8 cellular contexts compared by ENCODE assay signal in the genomic region with DNA sequence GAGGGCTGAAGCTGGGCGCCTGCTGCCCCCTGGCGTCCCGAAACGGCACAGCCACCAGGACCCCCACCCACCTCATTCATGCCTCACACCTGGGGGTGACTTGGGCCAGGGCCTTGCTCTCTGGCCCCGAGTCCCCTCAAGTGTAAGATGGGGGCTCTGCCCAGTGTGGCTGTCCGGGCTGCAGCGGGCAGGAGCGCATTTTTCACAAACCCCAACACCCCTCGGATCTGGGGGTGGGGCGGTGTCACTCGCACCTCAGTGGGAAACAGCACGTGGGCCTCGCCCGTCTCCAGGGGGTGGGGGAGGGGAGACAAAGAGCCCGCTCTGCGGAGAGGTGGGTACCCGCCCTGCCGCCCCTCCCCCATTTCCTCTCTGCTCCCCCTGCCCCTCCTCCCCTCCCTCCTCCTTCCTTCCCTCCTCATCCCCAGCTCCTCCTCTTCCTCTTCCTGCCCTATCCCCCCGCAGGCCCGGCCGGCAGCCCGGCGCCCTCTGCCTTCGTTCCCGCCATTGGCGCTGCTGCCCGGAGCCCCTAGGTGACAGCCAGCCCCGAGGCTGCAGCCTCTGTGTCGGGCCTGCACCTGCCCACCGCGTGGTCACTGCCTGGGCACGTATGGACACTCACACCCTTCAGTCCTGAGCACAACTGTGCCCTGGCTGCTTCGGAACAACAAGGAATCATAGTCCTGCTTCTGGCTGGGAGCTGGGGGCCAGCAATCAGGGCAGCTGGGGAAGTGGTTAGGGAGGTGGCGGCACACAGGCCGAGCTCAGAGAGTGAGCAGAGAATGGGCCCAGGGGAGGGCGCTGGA. TPM values are rescaled to one million over a fixed set of nuclear protein-coding genes. Genes with fewer than 3 reads are reported as not detected.
A peak's percentile ranks its signal among the peaks of the same experiment; 100 is the strongest.
DNase-seq lines count a peak whose midpoint lies in the region; ATAC-seq and TF ChIP-seq lines count a peak whose summit lies in the region.

No MANE protein-coding gene starts in this region.

- H3K4me3 ChIP-seq in H7 (ENCODE audit: insufficient read depth, low read depth, low read length) (peak overlapping the region; percentile 44), epithelial cell of esophagus (ENCODE audit: low read length) (peak overlapping the region; percentile 43), mucosa of stomach (ENCODE audit: low read length) (peak overlapping the region; percentile 19), suprapubic skin (peak overlapping the region; percentile 49)

- no peak for TF ChIP-seq EP300 in suprapubic skin (IDR thresholded peaks at IDR 0.05)

- DNase-seq in AML-193 (lab: John Stamatoyannopoulos, UW) (peak; percentile 27 to 45), H7 (peak; percentile 99), NCI-H69 (lab: John Stamatoyannopoulos, UW) (peak; percentile 94), epithelial cell of esophagus (ENCODE audit: low read depth) (peak; percentile 46), suprapubic skin (ENCODE audit: low spot score in 2 of 2) (no peak), cortex of kidney (lab: John Stamatoyannopoulos, UW) (no peak)
- peak; percentile 81 for DNase-seq in activated CD8-positive, alpha-beta memory T cell treated with anti-CD3 and anti-CD28 coated beads, Interleukin-2, amount 10 ng/mL, durations not matched to agents 7 days and 5 days

- CTCF ChIA-PET in activated CD8-positive, alpha-beta memory T cell treated with anti-CD3 and anti-CD28 coated beads, Interleukin-2, amount 10 ng/mL, durations not matched to agents 7 days and 5 days (lab: Charles Lee) = interaction anchor here (0.6 to 13.8 kb wide), 40 partner anchors 9 to 593 kb away, joined by 3 to 471 read pairs (median 4); a partner anchor contains a TSS

- peaks cover 18% of the 10 kb centered on the region for H3K4me1 Mint-ChIP-seq in activated CD8-positive, alpha-beta memory T cell treated with anti-CD3 and anti-CD28 coated beads, Interleukin-2, amount 10 ng/mL, durations not matched to agents 7 days and 5 days

- H3K9ac ChIP-seq in mucosa of stomach (ENCODE audit: low read length) = peak overlapping the region; percentile 47

- H3K27ac ChIP-seq in suprapubic skin = peak overlapping the region; percentile 3

- H3K27me3 ChIP-seq in H7 (ENCODE audit: control insufficient read depth, insufficient read depth, low read length) (peaks cover 5% of the 10 kb centered on the region), mucosa of stomach (ENCODE audit: control insufficient read depth, insufficient read depth, low read length) (no peaks in the 10 kb centered on the region), suprapubic skin (no peaks in the 10 kb centered on the region)

- no peaks in the 10 kb centered on the region for H3K9me3 Mint-ChIP-seq in activated CD8-positive, alpha-beta memory T cell treated with anti-CD3 and anti-CD28 coated beads, Interleukin-2, amount 10 ng/mL, durations not matched to agents 7 days and 5 days (ENCODE audit: low read depth)

- peak overlapping the region; percentile 77 for H3K4me3 Mint-ChIP-seq in activated CD8-positive, alpha-beta memory T cell treated with anti-CD3 and anti-CD28 coated beads, Interleukin-2, amount 10 ng/mL, durations not matched to agents 7 days and 5 days

- H3K4me1 ChIP-seq in mucosa of stomach (ENCODE audit: control insufficient read depth, insufficient read depth, low read length) = peaks cover 33% of the 10 kb centered on the region
- peaks cover 30% of the 10 kb centered on the region for H3K4me1 ChIP-seq in suprapubic skin

- WGBS in suprapubic skin = 11% methylated on average over 20 of the region's 36 CpGs

- TF ChIP-seq CTCF in epithelial cell of esophagus (IDR thresholded peaks at IDR 0.05; ENCODE audit: insufficient read depth, low read depth, low read length, missing control alignments) (peak; percentile 85), suprapubic skin (IDR thresholded peaks at IDR 0.05) (peak; percentile 55 to 85)

- no peak for TF ChIP-seq POLR2A in suprapubic skin (IDR thresholded peaks at IDR 0.05)

- H3K9me3 ChIP-seq in mucosa of stomach (ENCODE audit: control insufficient read depth, low read length) (no peaks in the 10 kb centered on the region), suprapubic skin (no peaks in the 10 kb centered on the region)

- H3K36me3 Mint-ChIP-seq in activated CD8-positive, alpha-beta memory T cell treated with anti-CD3 and anti-CD28 coated beads, Interleukin-2, amount 10 ng/mL, durations not matched to agents 7 days and 5 days = no peaks in the 10 kb centered on the region

- peak; percentile 74 for ATAC-seq in activated CD8-positive, alpha-beta memory T cell treated with anti-CD3 and anti-CD28 coated beads, Interleukin-2, amount 10 ng/mL, durations not matched to agents 7 days and 5 days

- H3K27me3 Mint-ChIP-seq in activated CD8-positive, alpha-beta memory T cell treated with anti-CD3 and anti-CD28 coated beads, Interleukin-2, amount 10 ng/mL, durations not matched to agents 7 days and 5 days = peaks cover 4% of the 10 kb centered on the region

- H3K27ac Mint-ChIP-seq in activated CD8-positive, alpha-beta memory T cell treated with anti-CD3 and anti-CD28 coated beads, Interleukin-2, amount 10 ng/mL, durations not matched to agents 7 days and 5 days = peak overlapping the region; percentile 74

- H3K36me3 ChIP-seq in H7 (replicated peaks; ENCODE audit: control insufficient read depth, insufficient read depth, low read length) (no peaks in the 10 kb centered on the region), mucosa of stomach (ENCODE audit: control insufficient read depth, insufficient read depth, low read length) (no peaks in the 10 kb centered on the region), suprapubic skin (no peaks in the 10 kb centered on the region)

RNA-seq across cellular contexts. Expression of a gene that starts 6.8 kb away (rescaled TPM):
- total RNA-seq in H7 (2014; rRNA removed; shearing (Covaris generic)) = 58.4 and 60.9 TPM in 2 replicates
- under 1 TPM; 0.44 to 0.87 TPM for total RNA-seq in activated CD8-positive, alpha-beta memory T cell treated with anti-CD3 and anti-CD28 coated beads, Interleukin-2, amount 10 ng/mL, durations not matched to agents 7 days and 5 days
- 10 to 100 TPM; 14.3 to 50.9 (median 37.3) TPM for total RNA-seq in suprapubic skin

RNA-seq across cellular contexts. Expression of a gene that starts 36.8 kb away (rescaled TPM):
- total RNA-seq in H7 (2014; rRNA removed; shearing (Covaris generic)) = 5.1 and 13.1 TPM in 2 replicates
- total RNA-seq in activated CD8-positive, alpha-beta memory T cell treated with anti-CD3 and anti-CD28 coated beads, Interleukin-2, amount 10 ng/mL, durations not matched to agents 7 days and 5 days = 1 to 10 TPM; 1.1 to 3.6 TPM
- total RNA-seq in suprapubic skin = 10 to 100 TPM in 3 of 4 donors, 1 to 10 TPM in 1; 7.0 to 26.4 (median 18.2) TPM

Comparison
In these comparisons a context has a peak if more than half of its experiments do, and no peak if none do; other contexts are left out.
1. DNase-seq: peak in AML-193 (2 of 2), H7 (single experiment), NCI-H69 (single experiment), activated CD8-positive, alpha-beta memory T cell treated with anti-CD3 and anti-CD28 coated beads, Interleukin-2, amount 10 ng/mL, durations not matched to agents 7 days and 5 days (single experiment) and epithelial cell of esophagus (single experiment); none in suprapubic skin (0 of 2) and cortex of kidney (single experiment).
2. RNA of a gene that starts 6.8 kb away (total RNA-seq): 58.4 to 60.9 TPM in H7 and 14.3 to 50.9 TPM in suprapubic skin; 0.44 to 0.87 TPM in activated CD8-positive, alpha-beta memory T cell treated with anti-CD3 and anti-CD28 coated beads, Interleukin-2, amount 10 ng/mL, durations not matched to agents 7 days and 5 days; every median in the first group is over 4 times any median in the second.
3. Peak in every context shown above with its lines, with median percentiles within 50 percentile points of each other: H3K4me3 ChIP-seq.